ENCODE assay signal across 21 cellular contexts in genomic region chr1:57450981-57451380, GRCh38. TPM values are rescaled to one million over a fixed set of nuclear protein-coding genes. Genes with fewer than 3 reads are reported as not detected.
DNase-seq lines count a peak whose midpoint lies in the region; ATAC-seq, FAIRE-seq and TF ChIP-seq lines count a peak whose summit lies in the region.
"Had no signal": no experiment of that assay in that cellular context is flagged by ENCODE, and none has a peak within 500 bp of the region (broad histone marks: within the 10 kb centered on the region; RNA-seq: fewer than 3 reads in every experiment).

No MANE protein-coding gene starts in this region.

- H3K23ac ChIP-seq in H9 (ENCODE audit: insufficient read length, low read depth, low read length) = no peak overlapping the region
- H3K23ac ChIP-seq in mesendoderm (ENCODE audit: low read length) = no peak overlapping the region

- H3K4me3 ChIP-seq in GM23338 (no peak overlapping the region), endodermal cell (ENCODE audit: low read length) (no peak overlapping the region), mesendoderm (ENCODE audit: low read length) (no peak overlapping the region)
- H3K4me3 ChIP-seq: K562 had no signal

- H3K4me2 ChIP-seq in GM23338 (peak overlapping the region; percentile 24), H9 (ENCODE audit: insufficient read depth, insufficient read length, low read length) (no peak overlapping the region), mesendoderm (ENCODE audit: low read length) (no peak overlapping the region)

- H4K20me1 ChIP-seq in GM23338 (replicated peaks; ENCODE audit: insufficient read depth) (no peaks in the 10 kb centered on the region), H9 (ENCODE audit: control insufficient read depth, insufficient read depth, insufficient read length) (no peaks in the 10 kb centered on the region)

- no peaks in the 10 kb centered on the region for H3K9me3 Mint-ChIP-seq in GM23338
- no peaks in the 10 kb centered on the region for H3K9me3 Mint-ChIP-seq in H9
- H3K9me3 Mint-ChIP-seq in endodermal cell = no peaks in the 10 kb centered on the region

- no CpG with 5 or more reads among the region's 3 CpGs for WGBS in H9 (ENCODE audit: extremely low coverage, insufficient read length, low lambda C conversion rate)
- 34 to 41% methylated on average over 3 of the region's 3 CpGs for WGBS in endodermal cell (ENCODE audit: insufficient coverage in 1 of 2, insufficient read length in 1 of 2), 2 experiments
- no CpG with 5 or more reads among the region's 3 CpGs for WGBS in mesendoderm (ENCODE audit: extremely low coverage, insufficient coverage, low lambda C conversion rate)

- no peaks in the 10 kb centered on the region for H3K36me3 ChIP-seq in GM23338 (ENCODE audit: insufficient read depth)
- no peaks in the 10 kb centered on the region for H3K36me3 ChIP-seq in endodermal cell (ENCODE audit: control insufficient read depth, insufficient read depth, low read length)
- H3K36me3 ChIP-seq in mesendoderm (ENCODE audit: control insufficient read depth, insufficient read depth, low read length) = no peaks in the 10 kb centered on the region
- H3K36me3 ChIP-seq: BE2C had no signal

- no peaks in the 10 kb centered on the region for H3K79me2 ChIP-seq in GM23338 (replicated peaks; ENCODE audit: insufficient read depth)
- no peaks in the 10 kb centered on the region for H3K79me2 ChIP-seq in H9 (ENCODE audit: insufficient read depth, low read length)
- no peaks in the 10 kb centered on the region for H3K79me2 ChIP-seq in mesendoderm (ENCODE audit: control insufficient read depth, insufficient read depth, low read length)

- no peaks in the 10 kb centered on the region for H3K9me2 ChIP-seq in GM23338 (ENCODE audit: insufficient read depth)

- H3K27ac ChIP-seq in GM23338 (ENCODE audit: low read depth) (no peak overlapping the region), H9 (ENCODE audit: insufficient read length, low read depth, low read length) (no peak overlapping the region), endodermal cell (ENCODE audit: low read depth, low read length) (no peak overlapping the region), mesendoderm (ENCODE audit: low read depth, low read length) (no peak overlapping the region)

- H3T11ph ChIP-seq in H9 (ENCODE audit: low read length) = no peak overlapping the region

- H3K14ac ChIP-seq in H9 (ENCODE audit: insufficient read depth, low read length) = no peak overlapping the region

- TF ChIP-seq CTCF in GM23338 (conservative IDR thresholded peaks at IDR 0.05; ENCODE audit: low read depth in 2 of 2) (no peak), H9 (conservative IDR thresholded peaks at IDR 0.05) (no peak), endodermal cell (conservative IDR thresholded peaks at IDR 0.05) (no peak)

- no peaks in the 10 kb centered on the region for H3F3A ChIP-seq in GM23338 (replicated peaks; ENCODE audit: low read depth)

- H3K4me3 Mint-ChIP-seq in GM23338 (no peak overlapping the region), H9 (no peak overlapping the region; a peak in 1 of 5 replicates), endodermal cell (no peak overlapping the region)
- H3K4me3 Mint-ChIP-seq: CD4-positive, alpha-beta T cell had no signal

- H4K91ac ChIP-seq in H9 (ENCODE audit: insufficient read length, low read depth, low read length) = no peak overlapping the region

- H4K8ac ChIP-seq in H9 (replicated peaks; ENCODE audit: insufficient read length, low read depth, low read length) = no peak overlapping the region
- no peak overlapping the region for H4K8ac ChIP-seq in mesendoderm (ENCODE audit: low read depth, low read length)

- H3K4ac ChIP-seq in H9 (ENCODE audit: low read depth, low read length) = no peak overlapping the region
- no peak overlapping the region for H3K4ac ChIP-seq in mesendoderm (ENCODE audit: low read depth, low read length)

- H3K9ac ChIP-seq in H9 (ENCODE audit: extremely low read depth, insufficient read length, low read length) (no peak overlapping the region), endodermal cell (ENCODE audit: extremely low read depth, low read length, poor library complexity, severe bottlenecking) (no peak overlapping the region), mesendoderm (ENCODE audit: low read length) (no peak overlapping the region)

- H2BK20ac ChIP-seq in H9 (ENCODE audit: low read depth, low read length, poor library complexity, severe bottlenecking) = no peak overlapping the region

- no peak overlapping the region for H4K5ac ChIP-seq in H9 (ENCODE audit: insufficient read length, low read depth, low read length)
- no peak overlapping the region for H4K5ac ChIP-seq in mesendoderm (ENCODE audit: low read length)

- H3K56ac ChIP-seq in H9 (ENCODE audit: insufficient read length, low read depth, low read length) (no peak overlapping the region), mesendoderm (ENCODE audit: low read length) (peak overlapping the region; percentile 19)

- ATAC-seq in GM23338 = peak; percentile 89
- no peak for ATAC-seq in HG02840 (IDR thresholded peaks at IDR 0.05; ENCODE audit: low FRiP score, unreplicated experiment)
- ATAC-seq: K562 had no signal

- FAIRE-seq in RCC 7860 (lab: Jason Lieb, UNC) = no peak
- FAIRE-seq: A204.1, D721Med, GM12892, GM18507, HTR-8/SVneo, K562 had no signal

- H3K9me3 ChIP-seq in H9 (ENCODE audit: control insufficient read depth, low read depth, low read length) (no peaks in the 10 kb centered on the region), endodermal cell (ENCODE audit: control insufficient read depth, low read length) (no peaks in the 10 kb centered on the region)
- H3K9me3 ChIP-seq: BE2C, Caco-2 had no signal

- H3K79me1 ChIP-seq in H9 (ENCODE audit: insufficient read depth, low read depth, low read length, poor library complexity, severe bottlenecking) = no peaks in the 10 kb centered on the region
- H3K79me1 ChIP-seq in mesendoderm (ENCODE audit: low read length) = no peaks in the 10 kb centered on the region

- no peak overlapping the region for H2BK15ac ChIP-seq in H9 (ENCODE audit: low read depth, low read length)
- H2BK15ac ChIP-seq in mesendoderm (replicated peaks; ENCODE audit: low read depth) = no peak overlapping the region

- H3K4me1 Mint-ChIP-seq in GM23338 = peaks cover 23% of the 10 kb centered on the region
- H3K4me1 Mint-ChIP-seq in H9 = peaks cover 18 to 32% of the 10 kb centered on the region in 2 experiments
- peaks cover 19% of the 10 kb centered on the region for H3K4me1 Mint-ChIP-seq in endodermal cell

- H3K27me3 ChIP-seq in GM23338 (ENCODE audit: insufficient read depth) (no peaks in the 10 kb centered on the region), H9 (ENCODE audit: insufficient read depth, low read length) (no peaks in the 10 kb centered on the region), endodermal cell (ENCODE audit: control insufficient read depth, insufficient read depth, low read length, poor library complexity, severe bottlenecking) (no peaks in the 10 kb centered on the region), mesendoderm (ENCODE audit: insufficient read depth, low read length, poor library complexity) (no peaks in the 10 kb centered on the region)
- H3K27me3 ChIP-seq: BE2C had no signal

- DNase-seq in GM23338 (ENCODE audit: low spot score) (peak; percentile 33), H9 (peak; percentile 29), endodermal cell (peak; percentile 63), mesendoderm (peak; percentile 35), RCC 7860 (ENCODE audit: low spot score) (no peak)
- DNase-seq in stimulated activated naive CD4-positive, alpha-beta T cell treated with Interleukin-2 at 50 U/mL for 16 hours (lab: John Stamatoyannopoulos, UW) = no peak
- DNase-seq: ACHN; BE2C; C1 segment of cervical spinal cord; Caco-2; CD4-positive, alpha-beta T cell; GDM1; HCEC 1CT; IMR-90 had no signal

- H2BK120ac ChIP-seq in H9 (ENCODE audit: low read depth, low read length, poor library complexity, severe bottlenecking) = no peak overlapping the region
- H2BK120ac ChIP-seq in mesendoderm (ENCODE audit: low read depth, low read length) = no peak overlapping the region

- H3K4me1 ChIP-seq in GM23338 (ENCODE audit: insufficient read depth) (peaks cover 19% of the 10 kb centered on the region; the same call in 1 of the 2 replicates), H9 (ENCODE audit: insufficient read depth, low read length) (peaks cover 4% of the 10 kb centered on the region; the same call in 1 of the 2 replicates), endodermal cell (ENCODE audit: control insufficient read depth, insufficient read depth, low read length) (no peaks in the 10 kb centered on the region), mesendoderm (ENCODE audit: control insufficient read depth, low read depth, low read length) (peaks cover 5% of the 10 kb centered on the region)
- H3K4me1 ChIP-seq: BE2C had no signal

- H2BK12ac ChIP-seq in H9 (ENCODE audit: insufficient read length, low read depth, low read length) = no peak overlapping the region

- H3K27ac Mint-ChIP-seq in GM23338 = no peak overlapping the region
- H3K27ac Mint-ChIP-seq in H9 = no peak overlapping the region
- no peak overlapping the region for H3K27ac Mint-ChIP-seq in endodermal cell
- H3K27ac Mint-ChIP-seq: CD4-positive, alpha-beta T cell had no signal

- no peak overlapping the region for H2AFZ ChIP-seq in GM23338
- no peak overlapping the region for H2AFZ ChIP-seq in H9 (ENCODE audit: low read length)

- H3K36me3 Mint-ChIP-seq in GM23338 (ENCODE audit: low read depth) (no peaks in the 10 kb centered on the region), H9 (ENCODE audit: insufficient read depth in 1 of 3, low read depth in 3 of 3) (no peaks in the 10 kb centered on the region), endodermal cell (ENCODE audit: low read depth) (no peaks in the 10 kb centered on the region)

- H3K27me3 Mint-ChIP-seq in GM23338 (ENCODE audit: insufficient read depth, low read depth, poor library complexity) (peaks cover 3% of the 10 kb centered on the region), H9 (ENCODE audit: low read depth) (peaks cover 19% of the 10 kb centered on the region), endodermal cell (ENCODE audit: insufficient read depth) (no peaks in the 10 kb centered on the region)

- H3K18ac ChIP-seq in H9 (ENCODE audit: insufficient read length, low read depth, low read length) (no peak overlapping the region), mesendoderm (ENCODE audit: low read length) (no peak overlapping the region)

- no peaks in the 10 kb centered on the region for H3K23me2 ChIP-seq in H9 (ENCODE audit: insufficient read length, low read depth, low read length, poor library complexity, severe bottlenecking)

- H2BK5ac ChIP-seq in H9 (ENCODE audit: insufficient read length, low read length) = no peak overlapping the region
- peak overlapping the region; percentile 33 for H2BK5ac ChIP-seq in mesendoderm (ENCODE audit: low read length)

- no peak overlapping the region for H2AK5ac ChIP-seq in H9 (ENCODE audit: insufficient read length, low read length)
- no peak overlapping the region for H2AK5ac ChIP-seq in mesendoderm (ENCODE audit: low read length)

RNA-seq across cellular contexts. Expression of gene DAB1, which starts 27.1 kb away (rescaled TPM):
- total RNA-seq in GM23338 (2014; rRNA removed; shearing (Covaris generic)) = 13.2 and 14.5 TPM in 2 replicates
- 9.5 and 12.8 TPM in 2 replicates for polyA plus RNA-seq in GM23338 (2016; fragmentation: Nextera tagmentation; extraction: Ambion mirVana)
- total RNA-seq in H9 (2021) (9.2 and 9.3 TPM in 2 replicates), endodermal cell (10 to 100 TPM; 32.0 to 36.2 TPM)
- 10.8 TPM for polyA plus RNA-seq in endodermal cell (2013, experiment 1 of 2)
- 11.5 TPM for polyA plus RNA-seq in endodermal cell (2013, experiment 2 of 2)
- 41.9 TPM for polyA plus RNA-seq in mesendoderm (2013, experiment 1 of 2)
- polyA plus RNA-seq in mesendoderm (2013, experiment 2 of 2) = 42.2 TPM
- total RNA-seq: K562 had no signal
- polyA plus RNA-seq: K562 had no signal

Comparison
In these comparisons a context has a peak if more than half of its experiments do, and no peak if none do; other contexts are left out.
1. DNase-seq: peak in GM23338 (single experiment), H9 (single experiment), endodermal cell (single experiment) and mesendoderm (single experiment); none in stimulated activated naive CD4-positive, alpha-beta T cell treated with Interleukin-2 at 50 U/mL for 16 hours (single experiment) and RCC 7860 (single experiment).